Comparison of ENCODE assay signal across 24 cellular contexts in genomic region chr1:211633523-211633843, GRCh38. TPM values are rescaled to one million over a fixed set of nuclear protein-coding genes. Genes with fewer than 3 reads are reported as not detected.
DNase-seq lines count a peak whose midpoint lies in the region; ATAC-seq, FAIRE-seq and TF ChIP-seq lines count a peak whose summit lies in the region.
"Had no signal": no experiment of that assay in that cellular context is flagged by ENCODE, and none has a peak within 500 bp of the region (broad histone marks: within the 10 kb centered on the region; RNA-seq: fewer than 3 reads in every experiment).

No MANE protein-coding gene starts in this region.

- H4K20me1 ChIP-seq in SK-N-SH (ENCODE audit: insufficient read depth) (no peaks in the 10 kb centered on the region), keratinocyte (ENCODE audit: control insufficient read depth, extremely low read depth, insufficient read depth, low read length) (no peaks in the 10 kb centered on the region), smooth muscle cell (ENCODE audit: low read depth) (no peaks in the 10 kb centered on the region)

- TF ChIP-seq EP300 in SK-N-SH (IDR thresholded peaks at IDR 0.05; ENCODE audit: borderline replicate concordance in 1 of 2, low read depth in 1 of 2, low read length in 1 of 2), result no peak

- H2AFZ ChIP-seq in SK-N-SH (ENCODE audit: low read depth), result peak overlapping the region; percentile 53; the same call in 1 of the 2 replicates
- H2AFZ ChIP-seq in keratinocyte (ENCODE audit: control insufficient read depth, low read length), result peak overlapping the region; percentile 43
- H2AFZ ChIP-seq in smooth muscle cell (ENCODE audit: low read depth), result no peak overlapping the region

- H3K9ac ChIP-seq in SK-N-SH (no peak overlapping the region), keratinocyte (ENCODE audit: control insufficient read depth, extremely low read depth, insufficient read depth, low read length) (peak overlapping the region; percentile 58), smooth muscle cell (ENCODE audit: low read depth) (no peak overlapping the region), kidney (ENCODE audit: low read length in 2 of 2) (no peak overlapping the region)

- CTCF ChIA-PET in SK-N-SH (lab: Yijun Ruan, JAX), result interaction anchor here (0.8 to 4.0 kb wide), 7 partner anchors 9 to 119 kb away, joined by 3 to 16 read pairs (median 3); no protein-coding TSS in a partner anchor

- TF ChIP-seq CTCF in SK-N-SH (IDR thresholded peaks at IDR 0.05) (no peak), adrenal gland (IDR thresholded peaks at IDR 0.05) (no peak), keratinocyte (optimal IDR thresholded peaks at IDR 0.05 in 1 of 3, IDR thresholded peaks at IDR 0.05 in 1 of 3, conservative IDR thresholded peaks at IDR 0.05 in 1 of 3; ENCODE audit: extremely low read depth in 1 of 3, insufficient read depth in 2 of 3, low read length in 3 of 3) (no peak), smooth muscle cell (IDR thresholded peaks at IDR 0.05; ENCODE audit: borderline replicate concordance, insufficient read depth, poor library complexity, severe bottlenecking) (no peak), kidney (IDR thresholded peaks at IDR 0.05; ENCODE audit: borderline replicate concordance, extremely low read depth, insufficient read depth) (no peak)

- DNase-seq in SK-N-SH (no peak), adrenal gland (peak in 4 of 7 donors; percentile 64 to 74 (median 70)), keratinocyte (ENCODE audit: low read depth, low spot score) (no peak), smooth muscle cell (lab: John Stamatoyannopoulos, UW; ENCODE audit: unreplicated experiment) (no peak), NCI-H1694 (lab: John Stamatoyannopoulos, UW) (no peak), kidney (no peak), putamen (ENCODE audit: low spot score) (no peak)
- DNase-seq: 8988T; activated CD4-positive, alpha-beta T cell treated with anti-CD3 and anti-CD28 coated beads, Interleukin-2, amount 50 U/mL, for 1 hour; activated CD8-positive, alpha-beta memory T cell treated with anti-CD3 and anti-CD28 coated beads, Interleukin-2, amount 50 U/mL, for 48 hours; activated naive CD4-positive, alpha-beta T cell treated with anti-CD3 and anti-CD28 coated beads for 36 hours; Kasumi-1; mesendoderm; NCI-H1417; NCI-H2171; nephron progenitor cell; psoas muscle; stimulated activated CD4-positive, alpha-beta T cell treated with anti-CD3 and anti-CD28 coated beads, Interleukin-15, amount 100 ng/mL, for 24 hours; stimulated activated naive B cell treated with anti-CD40 and anti-IgM and Interleukin-4, amounts not matched to agents 10 μg/mL and 1 μg/mL and 100 μg/mL, for 72 hours; SW 1271 had no signal

- H3K9me3 ChIP-seq in SK-N-SH (no peaks in the 10 kb centered on the region), adrenal gland (replicated peaks in 1 of 3) (no peaks in the 10 kb centered on the region), keratinocyte (ENCODE audit: control insufficient read depth, low read depth, low read length) (no peaks in the 10 kb centered on the region), smooth muscle cell (replicated peaks; ENCODE audit: low read depth) (no peaks in the 10 kb centered on the region), kidney (ENCODE audit: control insufficient read depth in 1 of 2, low read length in 2 of 2) (no peaks in the 10 kb centered on the region)
- H3K9me3 ChIP-seq: psoas muscle, tibial nerve had no signal

- dilution Hi-C loops in keratinocyte (cut with MboI; ENCODE audit: extremely low pct_ligation_motif_present, low sequenced_read_pairs), result no loop called here

- TF ChIP-seq RAD21 in SK-N-SH (IDR thresholded peaks at IDR 0.05; ENCODE audit: low read length), result no peak

- H3K9me2 ChIP-seq in SK-N-SH, result no peaks in the 10 kb centered on the region

- H3K4me3 ChIP-seq in SK-N-SH (ENCODE audit: low read depth in 2 of 2, low read length in 1 of 2), result no peak overlapping the region
- no peak overlapping the region for H3K4me3 ChIP-seq in adrenal gland
- no peak overlapping the region for H3K4me3 ChIP-seq in keratinocyte (ENCODE audit: control insufficient read depth in 2 of 3, extremely low read depth in 1 of 3, insufficient read depth in 2 of 3, low read depth in 1 of 3, low read length in 3 of 3)
- H3K4me3 ChIP-seq in smooth muscle cell, result no peak overlapping the region
- no peak overlapping the region for H3K4me3 ChIP-seq in kidney (ENCODE audit: low read length in 2 of 2)
- H3K4me3 ChIP-seq: GM12878, psoas muscle, tibial nerve had no signal

- H3K9me1 ChIP-seq in keratinocyte (ENCODE audit: control insufficient read depth, extremely low read depth, insufficient read depth, low read length), result no peaks in the 10 kb centered on the region

- H3K4me2 ChIP-seq in SK-N-SH, result peak overlapping the region; percentile 17; the same call in 1 of the 2 replicates
- H3K4me2 ChIP-seq in keratinocyte (ENCODE audit: control insufficient read depth, extremely low read depth, insufficient read depth, low read depth, low read length), result peak overlapping the region; percentile 73
- H3K4me2 ChIP-seq in smooth muscle cell, result peak overlapping the region; percentile 23

- H3K27ac ChIP-seq in SK-N-SH (ENCODE audit: low read depth in 2 of 2, low read length in 1 of 2), result peak overlapping the region in 1 of 2 experiments; percentile 63; a peak in 2 of 4 replicates
- H3K27ac ChIP-seq in adrenal gland, result peak overlapping the region; percentile 74 to 96 (median 80)
- H3K27ac ChIP-seq in keratinocyte (ENCODE audit: control insufficient read depth, insufficient read depth, low read length), result peak overlapping the region; percentile 46
- peak overlapping the region; percentile 28 for H3K27ac ChIP-seq in smooth muscle cell (ENCODE audit: low read depth)
- H3K27ac ChIP-seq in kidney (ENCODE audit: low read depth in 2 of 2, low read length in 2 of 2), result no peak overlapping the region
- H3K27ac ChIP-seq: epithelial cell of prostate, psoas muscle had no signal

- intact Hi-C loops in adrenal gland (cut with DNase I), result no loop called here
- intact Hi-C loops in kidney (cut with DNase I), result no loop called here

- H3K36me3 ChIP-seq in SK-N-SH (replicated peaks in 1 of 2; ENCODE audit: control insufficient read depth in 1 of 2, insufficient read depth in 2 of 2, low read length in 1 of 2) (no peaks in the 10 kb centered on the region), adrenal gland (replicated peaks in 1 of 2) (no peaks in the 10 kb centered on the region), keratinocyte (ENCODE audit: control insufficient read depth in 2 of 2, extremely low read depth in 1 of 2, insufficient read depth in 2 of 2, low read length in 2 of 2) (no peaks in the 10 kb centered on the region), smooth muscle cell (ENCODE audit: low read depth) (no peaks in the 10 kb centered on the region), kidney (ENCODE audit: control insufficient read depth in 1 of 2, insufficient read depth in 2 of 2, low read length in 2 of 2) (no peaks in the 10 kb centered on the region)
- H3K36me3 ChIP-seq: tibial nerve had no signal

- H3K79me2 ChIP-seq in SK-N-SH (ENCODE audit: insufficient read depth) (no peaks in the 10 kb centered on the region), keratinocyte (ENCODE audit: control insufficient read depth, insufficient read depth, low read length) (no peaks in the 10 kb centered on the region), smooth muscle cell (ENCODE audit: low read depth) (no peaks in the 10 kb centered on the region)

- no peaks in the 10 kb centered on the region for H3K27me3 ChIP-seq in SK-N-SH (ENCODE audit: insufficient read depth)
- no peaks in the 10 kb centered on the region for H3K27me3 ChIP-seq in adrenal gland
- peaks cover 32% of the 10 kb centered on the region for H3K27me3 ChIP-seq in keratinocyte (ENCODE audit: control insufficient read depth, extremely low read depth, insufficient read depth, low read length)
- no peaks in the 10 kb centered on the region for H3K27me3 ChIP-seq in smooth muscle cell (ENCODE audit: low read depth)
- H3K27me3 ChIP-seq: tibial nerve had no signal

- H3F3A ChIP-seq in SK-N-SH (replicated peaks; ENCODE audit: insufficient read depth), result peaks cover 14% of the 10 kb centered on the region
- peaks cover 10% of the 10 kb centered on the region for H3F3A ChIP-seq in smooth muscle cell (ENCODE audit: low read depth)

- H3K4me1 ChIP-seq in SK-N-SH (ENCODE audit: control insufficient read depth in 1 of 2, insufficient read depth in 2 of 2, low read depth in 1 of 2, low read length in 1 of 2) (peaks cover 15 to 19% of the 10 kb centered on the region in 2 experiments; a peak in 3 of 4 replicates), adrenal gland (replicated peaks in 1 of 2) (peaks cover 15 to 31% of the 10 kb centered on the region in 2 donors), keratinocyte (ENCODE audit: control insufficient read depth, extremely low read depth, insufficient read depth, low read length) (peaks cover 30% of the 10 kb centered on the region), smooth muscle cell (ENCODE audit: low read depth) (peaks cover 16% of the 10 kb centered on the region), kidney (ENCODE audit: control insufficient read depth in 1 of 2, insufficient read depth in 1 of 2, low read depth in 1 of 2, low read length in 2 of 2) (peaks cover 0 to 2% of the 10 kb centered on the region in 2 donors)
- H3K4me1 ChIP-seq: psoas muscle had no signal

- TF ChIP-seq POLR2A in adrenal gland (IDR thresholded peaks at IDR 0.05), result no peak

- ATAC-seq in SK-N-SH treated with all-trans-retinoic acid at 6 μM for 48 hours, result no peak

- 96% methylated on average over 8 of the region's 8 CpGs for WGBS in SK-N-SH (ENCODE audit: low lambda C conversion rate)
- WGBS in adrenal gland, 4 donors, result 55 to 79% (median 65%) methylated on average over 8 of the region's 8 CpGs
- 96% methylated on average over 8 of the region's 8 CpGs for WGBS in smooth muscle cell (ENCODE audit: low lambda C conversion rate)

- POLR2A ChIA-PET in SK-N-SH (lab: Yijun Ruan, JAX), result no interaction called here

- FAIRE-seq in keratinocyte (lab: Jason Lieb, UNC) (no peak), kidney (lab: Jason Lieb, UNC) (no peak)
- FAIRE-seq: GM12878 had no signal

RNA-seq across cellular contexts. Expression of gene NEK2, which starts 41.9 kb away (rescaled TPM):
- polyA plus RNA-seq in SK-N-SH (2012; rRNA removed) (8.2 and 9.4 TPM in 2 replicates), adrenal gland (under 1 TPM; 0.08 to 0.97 (median 0.20) TPM), keratinocyte (0.99 to 10.8 TPM (median 7.0 TPM) in 3 replicates), smooth muscle cell (5.8 and 7.2 TPM in 2 replicates), kidney (ENCODE audit: insufficient read depth, low read depth, low replicate concordance) (not detected)
- polyA plus RNA-seq in SK-N-SH (2012; cell fraction: cytosol; rRNA removed), result 11.5 and 12.7 TPM in 2 replicates
- 3.4 and 4.2 TPM in 2 replicates for polyA plus RNA-seq in SK-N-SH (2012; cell fraction: nucleus; rRNA removed)
- total RNA-seq in adrenal gland (1 to 10 TPM in 4 of 8 donors, under 1 TPM in 4; 0.18 to 2.2 (median 0.97) TPM), smooth muscle cell (6.8 and 12.6 TPM in 2 replicates), kidney (0.35 TPM)
- polyA plus RNA-seq in keratinocyte (2011; ENCODE audit: low read depth), result not detected
- polyA plus RNA-seq in keratinocyte (2011; cell fraction: cytosol; rRNA removed), result 2.1 and 3.3 TPM in 2 replicates
- 1.1 and 1.5 TPM in 2 replicates for polyA plus RNA-seq in keratinocyte (2011; cell fraction: nucleus; rRNA removed)
- polyA plus RNA-seq in keratinocyte (2012; ENCODE audit: low replicate concordance), result 6.2 TPM in 1 of 2 replicates, not detected in the other
- 1.5 to 9.0 TPM (median 2.5 TPM) in 3 replicates for polyA minus RNA-seq in keratinocyte
- polyA minus RNA-seq in keratinocyte (2011; cell fraction: cytosol; rRNA and poly(A)+ RNA removed), result 4.8 TPM
- polyA minus RNA-seq in keratinocyte (2011; cell fraction: nucleus; rRNA and poly(A)+ RNA removed), result 0.53 and 2.4 TPM in 2 replicates
- total RNA-seq: psoas muscle had no signal

RNA-seq across cellular contexts. Expression of gene SLC30A1, which starts 54.5 kb away (rescaled TPM):
- 6.9 and 7.2 TPM in 2 replicates for polyA plus RNA-seq in SK-N-SH (2012; rRNA removed)
- polyA plus RNA-seq in SK-N-SH (2012; cell fraction: cytosol; rRNA removed), result 8.1 and 9.4 TPM in 2 replicates
- polyA plus RNA-seq in SK-N-SH (2012; cell fraction: nucleus; rRNA removed), result 8.6 and 10.0 TPM in 2 replicates
- total RNA-seq in adrenal gland, result 10 to 100 TPM; 22.1 to 82.6 (median 48.6) TPM
- 10 to 100 TPM in 1 of 3 donors, 1 to 10 TPM in 2; 4.6 to 49.6 (median 6.4) TPM for polyA plus RNA-seq in adrenal gland
- polyA plus RNA-seq in keratinocyte, result 11.8 to 17.2 TPM (median 12.4 TPM) in 3 replicates
- polyA plus RNA-seq in keratinocyte (2011; ENCODE audit: low read depth), result 18.5 TPM
- 5.4 and 10.8 TPM in 2 replicates for polyA plus RNA-seq in keratinocyte (2011; cell fraction: cytosol; rRNA removed)
- polyA plus RNA-seq in keratinocyte (2011; cell fraction: nucleus; rRNA removed), result 16.8 and 26.0 TPM in 2 replicates
- polyA plus RNA-seq in keratinocyte (2012; ENCODE audit: low replicate concordance), result 20.3 and 34.7 TPM in 2 replicates
- 5.9 to 26.5 TPM (median 16.6 TPM) in 3 replicates for polyA minus RNA-seq in keratinocyte
- 23.6 TPM for polyA minus RNA-seq in keratinocyte (2011; cell fraction: cytosol; rRNA and poly(A)+ RNA removed)
- 52.2 and 72.0 TPM in 2 replicates for polyA minus RNA-seq in keratinocyte (2011; cell fraction: nucleus; rRNA and poly(A)+ RNA removed)
- 19.0 and 20.6 TPM in 2 replicates for total RNA-seq in smooth muscle cell
- 6.8 and 8.0 TPM in 2 replicates for polyA plus RNA-seq in smooth muscle cell
- 37.7 TPM for total RNA-seq in kidney
- 8.2 TPM for polyA plus RNA-seq in kidney (ENCODE audit: insufficient read depth, low read depth, low replicate concordance)

Comparison
In these comparisons a context has a peak if more than half of its experiments do, and no peak if none do; other contexts are left out.
1. DNase-seq: peak in adrenal gland (4 of 7); none in SK-N-SH (single experiment), keratinocyte (single experiment), smooth muscle cell (single experiment), NCI-H1694 (single experiment), kidney (single experiment) and putamen (single experiment).
2. H3K27ac ChIP-seq: peak in adrenal gland (5 of 5), keratinocyte (single experiment) and smooth muscle cell (single experiment); none in kidney (0 of 2).
3. H3K4me2 ChIP-seq: peak in every context shown above with its lines; median percentile 73 in keratinocyte; 23 in smooth muscle cell; 17 in SK-N-SH.